In the genomic region with DNA sequence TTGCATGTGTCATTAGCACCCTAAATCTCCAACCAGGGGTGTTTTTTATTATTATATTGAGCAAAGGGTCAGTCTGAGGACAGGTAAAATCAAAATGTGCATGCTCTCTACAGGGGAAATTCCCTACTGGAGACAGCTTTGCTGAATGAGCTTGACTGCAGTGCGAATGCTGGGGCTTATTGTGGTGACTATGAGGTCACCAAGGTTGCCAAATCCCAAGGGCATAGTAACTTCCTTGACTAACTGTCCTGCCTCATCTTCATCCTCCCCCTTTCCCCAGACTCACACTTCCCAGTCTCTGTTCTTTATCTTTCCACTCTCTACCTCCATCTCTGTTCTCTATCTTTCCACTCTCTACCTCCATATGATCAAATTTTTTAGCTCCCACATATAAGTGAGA, we compare ENCODE assay signal across 1 cellular context.
TF ChIP-seq lines count a peak whose summit lies in the region.

No MANE protein-coding gene starts in this region.

TF ChIP-seq in HEK293, 187 proteins besides CTCF, POLR2A, EP300 and RAD21 (continued from another document):
- no peak for TF ChIP-seq ZNF747 (tag by site-specific recombination; IDR thresholded peaks at IDR 0.05)
- TF ChIP-seq, protein P1, sequence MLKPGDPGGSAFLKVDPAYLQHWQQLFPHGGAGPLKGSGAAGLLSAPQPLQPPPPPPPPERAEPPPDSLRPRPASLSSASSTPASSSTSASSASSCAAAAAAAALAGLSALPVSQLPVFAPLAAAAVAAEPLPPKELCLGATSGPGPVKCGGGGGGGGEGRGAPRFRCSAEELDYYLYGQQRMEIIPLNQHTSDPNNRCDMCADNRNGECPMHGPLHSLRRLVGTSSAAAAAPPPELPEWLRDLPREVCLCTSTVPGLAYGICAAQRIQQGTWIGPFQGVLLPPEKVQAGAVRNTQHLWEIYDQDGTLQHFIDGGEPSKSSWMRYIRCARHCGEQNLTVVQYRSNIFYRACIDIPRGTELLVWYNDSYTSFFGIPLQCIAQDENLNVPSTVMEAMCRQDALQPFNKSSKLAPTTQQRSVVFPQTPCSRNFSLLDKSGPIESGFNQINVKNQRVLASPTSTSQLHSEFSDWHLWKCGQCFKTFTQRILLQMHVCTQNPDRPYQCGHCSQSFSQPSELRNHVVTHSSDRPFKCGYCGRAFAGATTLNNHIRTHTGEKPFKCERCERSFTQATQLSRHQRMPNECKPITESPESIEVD (tag by site-specific recombination; IDR thresholded peaks at IDR 0.05) = no peak
